Comparison of ENCODE assay signal across 12 cellular contexts in the genomic region with DNA sequence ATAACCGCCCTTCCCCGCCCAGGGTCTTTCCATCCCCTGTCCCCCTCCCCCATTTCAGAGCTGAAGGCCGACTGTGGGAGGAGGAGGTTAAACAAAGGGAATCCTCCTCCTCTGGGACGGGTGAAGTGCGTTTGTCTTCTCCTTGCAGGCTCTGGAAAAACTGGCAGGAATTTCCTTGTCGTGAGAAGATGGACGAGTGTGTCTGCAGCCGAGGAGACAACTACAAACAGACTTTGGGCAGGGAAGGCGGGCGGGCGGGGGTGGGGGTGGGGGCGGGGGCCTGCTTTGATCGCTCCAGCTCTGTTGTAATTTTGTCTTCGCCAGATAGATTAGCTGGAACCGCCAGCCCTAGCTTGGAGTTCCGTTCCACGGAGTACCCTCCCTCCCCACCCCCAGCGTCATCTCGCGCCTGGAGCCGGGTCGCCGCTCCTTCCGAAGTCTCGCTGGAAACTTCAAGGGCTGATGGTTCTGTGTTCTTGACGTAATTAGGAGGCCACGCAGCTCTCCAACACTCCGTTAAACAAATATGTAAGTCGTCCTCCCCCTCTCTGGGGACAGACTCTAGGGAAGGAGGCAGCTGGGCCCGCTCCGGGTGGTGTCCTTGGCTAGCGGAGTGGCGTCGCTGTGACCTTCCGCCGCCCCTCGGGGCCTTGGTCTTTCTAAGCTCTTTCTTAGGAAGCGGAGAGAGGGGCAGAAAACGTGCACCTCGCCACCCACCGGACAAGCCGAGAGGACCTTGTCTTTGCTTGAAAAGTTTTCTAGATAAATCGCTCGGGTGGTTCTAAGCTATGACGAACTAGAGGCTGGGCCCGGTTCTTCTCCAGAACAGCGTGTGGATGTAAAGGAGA.
DNase-seq lines count a peak whose midpoint lies in the region; ATAC-seq and TF ChIP-seq lines count a peak whose summit lies in the region.
"Had no signal": no experiment of that assay in that cellular context is flagged by ENCODE, and none has a peak within 500 bp of the region (broad histone marks: within the 10 kb centered on the region; RNA-seq: fewer than 3 reads in every experiment).

No MANE protein-coding gene starts in this region.

- no peak overlapping the region for H2AFZ ChIP-seq in OCI-LY1 (ENCODE audit: low read length)

- peaks cover 10% of the 10 kb centered on the region for H3K9me3 Mint-ChIP-seq in activated naive CD4-positive, alpha-beta T cell treated with anti-CD3 and anti-CD28 coated beads, Interleukin-2, amount 50 U/mL, for 24 hours
- H3K9me3 Mint-ChIP-seq in stimulated activated effector memory CD8-positive, alpha-beta T cell treated with anti-CD3 and anti-CD28 coated beads, Interleukin-12 subunit alpha, Interleukin-12 subunit beta, amount 100 ng/mL, for 72 hours: no peaks in the 10 kb centered on the region

- peak overlapping the region; percentile 37; the same call in 1 of the 2 replicates for H3K4me2 ChIP-seq in OCI-LY1 (ENCODE audit: low read length)

- peak overlapping the region; percentile 49 for H3K4me3 Mint-ChIP-seq in activated naive CD4-positive, alpha-beta T cell treated with anti-CD3 and anti-CD28 coated beads, Interleukin-2, amount 50 U/mL, for 24 hours
- peak overlapping the region; percentile 66 for H3K4me3 Mint-ChIP-seq in stimulated activated effector memory CD8-positive, alpha-beta T cell treated with anti-CD3 and anti-CD28 coated beads, Interleukin-12 subunit alpha, Interleukin-12 subunit beta, amount 100 ng/mL, for 72 hours

- peaks cover 38% of the 10 kb centered on the region for H3K4me1 ChIP-seq in OCI-LY1 (ENCODE audit: insufficient read depth, low read length, severe bottlenecking)
- peaks cover 9% of the 10 kb centered on the region for H3K4me1 ChIP-seq in iPS DF 6.9 (ENCODE audit: control insufficient read depth, insufficient read depth, low read length)

- H3K79me2 ChIP-seq in OCI-LY1 (ENCODE audit: insufficient read depth, low read length): no peaks in the 10 kb centered on the region

- peaks cover 45% of the 10 kb centered on the region for H3K4me1 Mint-ChIP-seq in activated naive CD4-positive, alpha-beta T cell treated with anti-CD3 and anti-CD28 coated beads, Interleukin-2, amount 50 U/mL, for 24 hours
- H3K4me1 Mint-ChIP-seq in stimulated activated effector memory CD8-positive, alpha-beta T cell treated with anti-CD3 and anti-CD28 coated beads, Interleukin-12 subunit alpha, Interleukin-12 subunit beta, amount 100 ng/mL, for 72 hours: peaks cover 43% of the 10 kb centered on the region

- no peaks in the 10 kb centered on the region for H3K9me2 ChIP-seq in OCI-LY1 (ENCODE audit: low read depth, low read length)

- H3K36me3 ChIP-seq in OCI-LY1 (ENCODE audit: insufficient read depth, low read length) (no peaks in the 10 kb centered on the region), iPS DF 6.9 (ENCODE audit: control insufficient read depth, insufficient read depth, low read length) (no peaks in the 10 kb centered on the region)
- H3K36me3 ChIP-seq: WERI-Rb-1 had no signal

- H3K27me3 ChIP-seq in OCI-LY1 (ENCODE audit: insufficient read depth, low read length) (peaks cover 18% of the 10 kb centered on the region), iPS DF 6.9 (ENCODE audit: control insufficient read depth, insufficient read depth, low read length) (peaks cover 58% of the 10 kb centered on the region)

- no peaks in the 10 kb centered on the region for H3K36me3 Mint-ChIP-seq in activated naive CD4-positive, alpha-beta T cell treated with anti-CD3 and anti-CD28 coated beads, Interleukin-2, amount 50 U/mL, for 24 hours
- H3K36me3 Mint-ChIP-seq in stimulated activated effector memory CD8-positive, alpha-beta T cell treated with anti-CD3 and anti-CD28 coated beads, Interleukin-12 subunit alpha, Interleukin-12 subunit beta, amount 100 ng/mL, for 72 hours: peaks cover 16% of the 10 kb centered on the region

- H3K4me3 ChIP-seq in OCI-LY1 (ENCODE audit: low read depth, low read length, poor library complexity, severe bottlenecking): peak overlapping the region; percentile 22
- peak overlapping the region; percentile 16; the same call in 1 of the 2 replicates for H3K4me3 ChIP-seq in iPS DF 6.9 (ENCODE audit: low read length)
- H3K4me3 ChIP-seq: lung had no signal

- H4K20me1 ChIP-seq in OCI-LY1 (ENCODE audit: insufficient read depth, low read length): no peaks in the 10 kb centered on the region

- H3K9ac ChIP-seq in OCI-LY1 (ENCODE audit: low read length): no peak overlapping the region

- WGBS in iPS DF 6.9 (ENCODE audit: insufficient coverage, insufficient read length): no CpG with 5 or more reads among the region's 47 CpGs

- H3F3A ChIP-seq in OCI-LY1 (ENCODE audit: insufficient read depth, low read length): 0 out of 2 replicates have a peak, but pooled peaks cover 3% of the 10 kb centered on the region

- H3K27me3 Mint-ChIP-seq in activated naive CD4-positive, alpha-beta T cell treated with anti-CD3 and anti-CD28 coated beads, Interleukin-2, amount 50 U/mL, for 24 hours: peaks cover 78% of the 10 kb centered on the region

- no peaks in the 10 kb centered on the region for H3K9me3 ChIP-seq in OCI-LY1 (ENCODE audit: low read length)
- no peaks in the 10 kb centered on the region for H3K9me3 ChIP-seq in iPS DF 6.9 (ENCODE audit: control insufficient read depth, insufficient read depth, low read length)

- no peak for ATAC-seq in stimulated activated effector memory CD8-positive, alpha-beta T cell treated with anti-CD3 and anti-CD28 coated beads, Interleukin-12 subunit alpha, Interleukin-12 subunit beta, amount 100 ng/mL, for 72 hours
- ATAC-seq in HG03432 (IDR thresholded peaks at IDR 0.05; ENCODE audit: unreplicated experiment): no peak

- no peak overlapping the region for H3K27ac Mint-ChIP-seq in activated naive CD4-positive, alpha-beta T cell treated with anti-CD3 and anti-CD28 coated beads, Interleukin-2, amount 50 U/mL, for 24 hours
- no peak overlapping the region for H3K27ac Mint-ChIP-seq in stimulated activated effector memory CD8-positive, alpha-beta T cell treated with anti-CD3 and anti-CD28 coated beads, Interleukin-12 subunit alpha, Interleukin-12 subunit beta, amount 100 ng/mL, for 72 hours

- TF ChIP-seq CTCF in OCI-LY1 (IDR thresholded peaks at IDR 0.05; ENCODE audit: low read length): no peak

- DNase-seq in activated naive CD4-positive, alpha-beta T cell treated with Interleukin-2 at 50 U/mL for 16 hours: no peak
- no peak for DNase-seq in iPS DF 6.9 (ENCODE audit: low read depth, low spot score)
- DNase-seq in stimulated activated effector memory CD8-positive, alpha-beta T cell treated with anti-CD3 and anti-CD28 coated beads, Interleukin-12 subunit alpha, Interleukin-12 subunit beta, amount 100 ng/mL, for 72 hours (ENCODE audit: low spot score in 2 of 2): no peak
- no peak for DNase-seq in NCI-H1694 treated with DMSO at 0.1 percent for 48 hours (lab: John Stamatoyannopoulos, UW)
- no peak for DNase-seq in SHP77 (lab: John Stamatoyannopoulos, UW)
- DNase-seq: activated naive CD4-positive, alpha-beta T cell; NCI-H2107; WERI-Rb-1 had no signal

- H3K27ac ChIP-seq in OCI-LY1 (ENCODE audit: low read depth, low read length, poor library complexity, severe bottlenecking) (no peak overlapping the region), iPS DF 6.9 (ENCODE audit: low read length) (no peak overlapping the region)
- H3K27ac ChIP-seq: WERI-Rb-1 had no signal
